34 cellular contexts compared by ENCODE assay signal in genomic region chr1:163278602-163279001, GRCh38.
"Had no signal": no experiment of that assay in that cellular context is flagged by ENCODE, and none has a peak within 500 bp of the region (broad histone marks: within the 10 kb centered on the region; RNA-seq: fewer than 3 reads in every experiment).

No MANE protein-coding gene starts in this region.

- H3K4me3 ChIP-seq: MG63 had no signal

- H3K27me3 ChIP-seq: MG63 had no signal

- H3K36me3 ChIP-seq: MG63 had no signal

- DNase-seq: Karpas-422, Kasumi-1, MG63, MM.1S, MV-4-11, NCI-H1048, NCI-H1092, NCI-H1092 treated with DMSO at 0.1 percent for 48 hours, NCI-H1105, NCI-H1105 treated with DMSO at 0.1 percent for 48 hours, NCI-H1417, NCI-H1417 treated with DMSO at 0.1 percent for 48 hours, NCI-H1436, NCI-H1436 treated with DMSO at 0.1 percent for 48 hours, NCI-H146, NCI-H1694, NCI-H1694 treated with DMSO at 0.1 percent for 48 hours, NCI-H187, NCI-H187 treated with DMSO at 0.1 percent for 48 hours, NCI-H1930, NCI-H2029, NCI-H2029 treated with DMSO at 0.1 percent for 48 hours, NCI-H2081, NCI-H2081 treated with DMSO at 0.1 percent for 48 hours, NCI-H2107, NCI-H2171, NCI-H2171 treated with DMSO at 0.1 percent for 48 hours, NCI-H2227 treated with DMSO at 0.1 percent for 48 hours, NCI-H226, NCI-H345, NCI-H446, NCI-H446 treated with DMSO at 0.1 percent for 48 hours, NCI-H510A, NCI-H510A treated with DMSO at 0.1 percent for 48 hours had no signal
